25 cellular contexts compared by ENCODE assay signal in genomic region chr12:47739297-47739696, GRCh38. TPM values are rescaled to one million over a fixed set of nuclear protein-coding genes. Genes with fewer than 3 reads are reported as not detected.
A peak's percentile ranks its signal among the peaks of the same experiment; 100 is the strongest.
DNase-seq lines count a peak whose midpoint lies in the region; ATAC-seq, FAIRE-seq and TF ChIP-seq lines count a peak whose summit lies in the region.
"Had no signal": no experiment of that assay in that cellular context is flagged by ENCODE, and none has a peak within 500 bp of the region (broad histone marks: within the 10 kb centered on the region; RNA-seq: fewer than 3 reads in every experiment).

No MANE protein-coding gene starts in this region.

- H4K20me1 ChIP-seq in OCI-LY7 (ENCODE audit: insufficient read depth, low read length) (no peaks in the 10 kb centered on the region), GM23248 (ENCODE audit: insufficient read depth) (no peaks in the 10 kb centered on the region)

- WGBS in GM23248 (ENCODE audit: low coverage in 1 of 2, low lambda C conversion rate in 2 of 2, missing lambda C conversion rate in 2 of 2), 2 experiments, result 76 to 80% methylated on average over 3 of the region's 3 CpGs

- H2AFZ ChIP-seq in OCI-LY7 (ENCODE audit: low read length) (peak overlapping the region; percentile 85; the same call in 1 of the 2 replicates), GM23248 (no peak overlapping the region)

- no peaks in the 10 kb centered on the region for H3K27me3 Mint-ChIP-seq in CD4-positive, alpha-beta memory T cell
- no peaks in the 10 kb centered on the region for H3K27me3 Mint-ChIP-seq in stimulated activated memory B cell treated with anti-CD40 and anti-IgM and Interleukin-4, amounts not matched to agents 10 μg/mL and 1 μg/mL and 100 μg/mL, for 72 hours
- H3K27me3 Mint-ChIP-seq: activated naive CD8-positive, alpha-beta T cell had no signal

- H3K4me1 Mint-ChIP-seq in CD4-positive, alpha-beta memory T cell, result peaks cover 19 to 56% (median 37%) of the 10 kb centered on the region in 4 donors
- peaks cover 48% of the 10 kb centered on the region for H3K4me1 Mint-ChIP-seq in stimulated activated memory B cell treated with anti-CD40 and anti-IgM and Interleukin-4, amounts not matched to agents 10 μg/mL and 1 μg/mL and 100 μg/mL, for 72 hours

- ATAC-seq in stimulated activated memory B cell treated with anti-CD40 and anti-IgM and Interleukin-4, amounts not matched to agents 10 μg/mL and 1 μg/mL and 100 μg/mL, for 72 hours, result no peak
- no peak for ATAC-seq in HG03442 (IDR thresholded peaks at IDR 0.05; ENCODE audit: unreplicated experiment)
- ATAC-seq: activated CD4-positive, alpha-beta T cell treated with anti-CD3 and anti-CD28 coated beads for 36 hours; effector memory CD8-positive, alpha-beta T cell; HCT116; PC-3; sciatic nerve had no signal

- POLR2A ChIA-PET in CD4-positive, alpha-beta memory T cell (lab: Charles Lee; ENCODE audit: partially characterized antibody), result interaction anchor here (0.7 kb wide), 1 partner anchor 19 kb away, joined by 3 read pairs; the partner anchor contains the start of gene RAPGEF3
- POLR2A ChIA-PET in OCI-LY7 (lab: Charles Lee), result interaction anchor here (0.6 to 5.4 kb wide), 9 partner anchors 7 to 95 kb away, joined by 3 to 44 read pairs (median 14); partner anchors contain the start of genes ENDOU and RAPGEF3

- H3K9me2 ChIP-seq in OCI-LY7 (ENCODE audit: insufficient read depth, low read length), result no peaks in the 10 kb centered on the region
- no peaks in the 10 kb centered on the region for H3K9me2 ChIP-seq in GM23248 (ENCODE audit: insufficient read depth)

- H3K79me2 ChIP-seq in OCI-LY7 (ENCODE audit: insufficient read depth, low read depth, low read length), result no peaks in the 10 kb centered on the region
- no peaks in the 10 kb centered on the region for H3K79me2 ChIP-seq in GM23248 (ENCODE audit: insufficient read depth)

- no peak for FAIRE-seq in kidney (lab: Jason Lieb, UNC)

- H3K27ac ChIP-seq in CD4-positive, alpha-beta memory T cell (ENCODE audit: low read depth, low read length), result no peak overlapping the region
- no peak overlapping the region for H3K27ac ChIP-seq in OCI-LY7 (ENCODE audit: low read depth, low read length, poor library complexity, severe bottlenecking)
- H3K27ac ChIP-seq in kidney (ENCODE audit: low read depth in 2 of 2, low read length in 2 of 2), result no peak overlapping the region
- H3K27ac ChIP-seq in GM23248, result no peak overlapping the region

- intact Hi-C loops in CD4-positive, alpha-beta memory T cell (cut with micrococcal nuclease), result no loop called here
- intact Hi-C loops in OCI-LY7 (cut with micrococcal nuclease; ENCODE audit: unreplicated experiment), result no loop called here
- intact Hi-C loops in kidney (cut with DNase I), result no loop called here

- H3K4me1 ChIP-seq in CD4-positive, alpha-beta memory T cell (ENCODE audit: insufficient read depth, low read length), result peaks cover 29% of the 10 kb centered on the region
- peaks cover 30% of the 10 kb centered on the region for H3K4me1 ChIP-seq in OCI-LY7 (ENCODE audit: insufficient read depth, low read length, poor library complexity, severe bottlenecking)
- H3K4me1 ChIP-seq in kidney (ENCODE audit: control insufficient read depth in 1 of 2, insufficient read depth in 1 of 2, low read depth in 1 of 2, low read length in 2 of 2), result peaks cover 14 to 38% of the 10 kb centered on the region in 2 donors
- peaks cover 11% of the 10 kb centered on the region for H3K4me1 ChIP-seq in GM23248 (ENCODE audit: insufficient read depth)

- DNase-seq in CD4-positive, alpha-beta memory T cell, result no peak
- no peak for DNase-seq in OCI-LY7 (ENCODE audit: low spot score)
- peak; percentile 19 for DNase-seq in kidney
- DNase-seq in GM03348 (ENCODE audit: low spot score), result no peak
- no peak for DNase-seq in GM23248
- no peak for DNase-seq in amygdala (lab: John Stamatoyannopoulos, UW)
- DNase-seq: activated CD4-positive, alpha-beta T cell treated with anti-CD3 and anti-CD28 coated beads for 36 hours; activated T-cell treated with anti-CD3 and anti-CD28 coated beads, Interleukin-2, amount 50 U/mL, for 48 hours; CD8-positive, alpha-beta memory T cell; effector memory CD8-positive, alpha-beta T cell; esophagus squamous epithelium; GDM1; kidney glomerular epithelial cell; mesenchymal stem cell; NCI-H1694 treated with DMSO at 0.1 percent for 48 hours; NCI-H748 treated with DMSO at 0.1 percent for 48 hours; PC-3 had no signal

- H3K9ac ChIP-seq in kidney (ENCODE audit: low read length in 2 of 2), result no peak overlapping the region
- H3K9ac ChIP-seq in GM23248, result no peak overlapping the region

- H3K9me3 ChIP-seq in CD4-positive, alpha-beta memory T cell (ENCODE audit: control insufficient read depth in 1 of 2, low read length in 2 of 2), result no peaks in the 10 kb centered on the region
- H3K9me3 ChIP-seq in OCI-LY7 (ENCODE audit: low read length) (no peaks in the 10 kb centered on the region), kidney (ENCODE audit: control insufficient read depth in 1 of 2, low read length in 2 of 2) (no peaks in the 10 kb centered on the region), GM23248 (ENCODE audit: low read depth) (no peaks in the 10 kb centered on the region)
- H3K9me3 ChIP-seq: esophagus squamous epithelium, suprapubic skin had no signal

- H3K4me2 ChIP-seq in OCI-LY7 (ENCODE audit: low read length) (no peak overlapping the region; the same call in 1 of the 2 replicates), GM23248 (ENCODE audit: unreplicated experiment) (no peak overlapping the region)

- no peaks in the 10 kb centered on the region; the same call in 1 of the 2 replicates for H3F3A ChIP-seq in GM23248 (ENCODE audit: insufficient read depth)

- H3K9me3 Mint-ChIP-seq in CD4-positive, alpha-beta memory T cell, result no peaks in the 10 kb centered on the region
- H3K9me3 Mint-ChIP-seq in stimulated activated memory B cell treated with anti-CD40 and anti-IgM and Interleukin-4, amounts not matched to agents 10 μg/mL and 1 μg/mL and 100 μg/mL, for 72 hours, result no peaks in the 10 kb centered on the region
- H3K9me3 Mint-ChIP-seq: CD8-positive, alpha-beta memory T cell; effector memory CD8-positive, alpha-beta T cell had no signal

- peak overlapping the region in 4 of 7 donors; percentile 18 to 46 (median 36) for H3K27ac Mint-ChIP-seq in CD4-positive, alpha-beta memory T cell
- peak overlapping the region; percentile 81 for H3K27ac Mint-ChIP-seq in stimulated activated memory B cell treated with anti-CD40 and anti-IgM and Interleukin-4, amounts not matched to agents 10 μg/mL and 1 μg/mL and 100 μg/mL, for 72 hours
- H3K27ac Mint-ChIP-seq: activated CD4-positive, alpha-beta T cell treated with anti-CD3 and anti-CD28 coated beads for 36 hours; activated naive CD8-positive, alpha-beta T cell had no signal

- H3K4me3 Mint-ChIP-seq in CD4-positive, alpha-beta memory T cell, result peak overlapping the region in 1 of 8 donors; percentile 46
- H3K4me3 Mint-ChIP-seq in stimulated activated memory B cell treated with anti-CD40 and anti-IgM and Interleukin-4, amounts not matched to agents 10 μg/mL and 1 μg/mL and 100 μg/mL, for 72 hours, result no peak overlapping the region
- H3K4me3 Mint-ChIP-seq: activated CD4-positive, alpha-beta T cell treated with anti-CD3 and anti-CD28 coated beads for 36 hours; activated naive CD8-positive, alpha-beta T cell; CD8-positive, alpha-beta memory T cell had no signal

- in situ Hi-C loops in GM23248 (cut with MboI), result no loop called here

- BruUV-seq in OCI-LY7 (replicated peaks; lab: Mats Ljungman, UMichigan), result no TSS peak

- no peaks in the 10 kb centered on the region for H3K27me3 ChIP-seq in CD4-positive, alpha-beta memory T cell (ENCODE audit: insufficient read depth, low read length)
- no peaks in the 10 kb centered on the region for H3K27me3 ChIP-seq in GM23248 (replicated peaks; ENCODE audit: insufficient read depth)
- H3K27me3 ChIP-seq: esophagus squamous epithelium, suprapubic skin had no signal

- no peaks in the 10 kb centered on the region for H3K36me3 ChIP-seq in CD4-positive, alpha-beta memory T cell (ENCODE audit: insufficient read depth, low read length)
- H3K36me3 ChIP-seq in OCI-LY7 (ENCODE audit: insufficient read depth, low read length), result no peaks in the 10 kb centered on the region
- H3K36me3 ChIP-seq in kidney (ENCODE audit: control insufficient read depth in 1 of 2, insufficient read depth in 2 of 2, low read length in 2 of 2), result peaks cover 3 to 12% of the 10 kb centered on the region in 2 donors
- H3K36me3 ChIP-seq in GM23248 (ENCODE audit: low read depth), result no peaks in the 10 kb centered on the region
- H3K36me3 ChIP-seq: suprapubic skin had no signal

- TF ChIP-seq CTCF in OCI-LY7 (conservative IDR thresholded peaks at IDR 0.05; ENCODE audit: low read length), result no peak
- no peak for TF ChIP-seq CTCF in kidney (IDR thresholded peaks at IDR 0.05; ENCODE audit: borderline replicate concordance, extremely low read depth, insufficient read depth)

- no peak overlapping the region for H3K4me3 ChIP-seq in CD4-positive, alpha-beta memory T cell (ENCODE audit: low read length in 2 of 2)
- H3K4me3 ChIP-seq in OCI-LY7 (ENCODE audit: low read depth, low read length, poor library complexity, severe bottlenecking) (no peak overlapping the region), kidney (ENCODE audit: low read length in 2 of 2) (no peak overlapping the region), GM23248 (no peak overlapping the region)
- H3K4me3 ChIP-seq: esophagus squamous epithelium, suprapubic skin had no signal

- no peaks in the 10 kb centered on the region for H3K36me3 Mint-ChIP-seq in CD4-positive, alpha-beta memory T cell
- H3K36me3 Mint-ChIP-seq in stimulated activated memory B cell treated with anti-CD40 and anti-IgM and Interleukin-4, amounts not matched to agents 10 μg/mL and 1 μg/mL and 100 μg/mL, for 72 hours, result peaks cover 5% of the 10 kb centered on the region
- H3K36me3 Mint-ChIP-seq: activated naive CD8-positive, alpha-beta T cell; CD8-positive, alpha-beta memory T cell had no signal

- CTCF ChIA-PET in CD4-positive, alpha-beta memory T cell (lab: Charles Lee; ENCODE audit: partially characterized antibody), result interaction anchor here (0.7 to 13.8 kb wide), 4 partner anchors 23 to 390 kb away, joined by 3 to 671 read pairs (median 329); partner anchors contain the start of gene SLC48A1
- CTCF ChIA-PET in OCI-LY7 (lab: Charles Lee; ENCODE audit: unreplicated experiment), result interaction anchor here (0.6 to 5.8 kb wide), 5 partner anchors 13 to 99 kb away, joined by 3 to 47 read pairs (median 5); partner anchors contain the start of gene ENDOU

RNA-seq across cellular contexts. Expression of gene ENDOU, which starts 14.0 kb away (rescaled TPM):
- not detected for total RNA-seq in CD4-positive, alpha-beta memory T cell
- polyA plus RNA-seq in CD4-positive, alpha-beta memory T cell, result not detected
- total RNA-seq in OCI-LY7 (2014; rRNA removed; shearing (Covaris generic)), result 0.19 TPM in 1 of 2 replicates, not detected in the other
- total RNA-seq in OCI-LY7 (2022), result 0.55 TPM in 1 of 2 replicates, not detected in the other
- 0.91 TPM for total RNA-seq in kidney
- 0.28 TPM for polyA plus RNA-seq in kidney (ENCODE audit: insufficient read depth, low read depth, low replicate concordance)
- 0.22 TPM in 1 of 2 replicates, not detected in the other for total RNA-seq in GM23248 (2014; rRNA removed; shearing (Covaris generic))
- 0.10 TPM in 1 of 2 replicates, not detected in the other for polyA plus RNA-seq in GM23248 (2016; fragmentation: Nextera tagmentation; extraction: Ambion mirVana)
- total RNA-seq: activated CD4-positive, alpha-beta T cell treated with anti-CD3 and anti-CD28 coated beads for 36 hours; CD8-positive, alpha-beta memory T cell; chondrocyte; myocyte; PC-3 had no signal
- polyA plus RNA-seq: CD8-positive, alpha-beta memory T cell had no signal

RNA-seq across cellular contexts. Expression of gene RAPGEF3, which starts 19.4 kb away (rescaled TPM):
- under 1 TPM; 0.15 to 0.39 TPM for total RNA-seq in CD4-positive, alpha-beta memory T cell
- polyA plus RNA-seq in CD4-positive, alpha-beta memory T cell, result under 1 TPM in 1 of 2 donors, not detected in 1; 0.14 TPM
- 0.69 and 0.80 TPM in 2 replicates for total RNA-seq in OCI-LY7 (2014; rRNA removed; shearing (Covaris generic))
- total RNA-seq in OCI-LY7 (2022) (2.9 and 4.7 TPM in 2 replicates), kidney (179 TPM)
- polyA plus RNA-seq in kidney (ENCODE audit: insufficient read depth, low read depth, low replicate concordance) (84.3 TPM), GM23248 (2016; fragmentation: Nextera tagmentation; extraction: Ambion mirVana) (1.1 and 1.4 TPM in 2 replicates)
- total RNA-seq in GM23248 (2014; rRNA removed; shearing (Covaris generic)), result 1.3 and 3.7 TPM in 2 replicates

RNA-seq across cellular contexts. Expression of gene RPAP3, which starts 33.5 kb away (rescaled TPM):
- total RNA-seq in CD4-positive, alpha-beta memory T cell, result 10 to 100 TPM; 40.8 to 41.8 TPM
- polyA plus RNA-seq in CD4-positive, alpha-beta memory T cell, result 10 to 100 TPM; 32.1 to 33.3 TPM
- 21.6 and 25.1 TPM in 2 replicates for total RNA-seq in OCI-LY7 (2014; rRNA removed; shearing (Covaris generic))
- total RNA-seq in OCI-LY7 (2022) (52.9 and 53.9 TPM in 2 replicates), kidney (20.6 TPM)
- polyA plus RNA-seq in kidney (ENCODE audit: insufficient read depth, low read depth, low replicate concordance) (15.6 TPM), GM23248 (2016; fragmentation: Nextera tagmentation; extraction: Ambion mirVana) (27.7 and 27.8 TPM in 2 replicates)
- total RNA-seq in GM23248 (2014; rRNA removed; shearing (Covaris generic)), result 16.2 and 18.6 TPM in 2 replicates

RNA-seq across cellular contexts. Expression of gene SLC48A1, which starts 33.7 kb away (rescaled TPM):
- total RNA-seq in CD4-positive, alpha-beta memory T cell, result 10 to 100 TPM; 12.1 to 12.3 TPM
- 1 to 10 TPM; 8.7 to 9.0 TPM for polyA plus RNA-seq in CD4-positive, alpha-beta memory T cell
- 3.8 and 9.6 TPM in 2 replicates for total RNA-seq in OCI-LY7 (2014; rRNA removed; shearing (Covaris generic))
- 8.6 and 12.0 TPM in 2 replicates for total RNA-seq in OCI-LY7 (2022)
- total RNA-seq in kidney, result 69.9 TPM
- polyA plus RNA-seq in kidney (ENCODE audit: insufficient read depth, low read depth, low replicate concordance), result 56.9 TPM
- 16.4 and 20.9 TPM in 2 replicates for total RNA-seq in GM23248 (2014; rRNA removed; shearing (Covaris generic))
- polyA plus RNA-seq in GM23248 (2016; fragmentation: Nextera tagmentation; extraction: Ambion mirVana), result 19.1 and 21.8 TPM in 2 replicates

Comparison
In these comparisons a context has a peak if more than half of its experiments do, and no peak if none do; other contexts are left out.
1. RNA of gene RAPGEF3, which starts 19.4 kb away (total RNA-seq): 179 TPM in kidney (single experiment); 0.69 to 4.7 TPM in OCI-LY7, 1.3 to 3.7 TPM in GM23248 and 0.15 to 0.39 TPM in CD4-positive, alpha-beta memory T cell; every median in the first group is over 10 times any median in the second.